8 cellular contexts compared by ENCODE assay signal in the genomic region with DNA sequence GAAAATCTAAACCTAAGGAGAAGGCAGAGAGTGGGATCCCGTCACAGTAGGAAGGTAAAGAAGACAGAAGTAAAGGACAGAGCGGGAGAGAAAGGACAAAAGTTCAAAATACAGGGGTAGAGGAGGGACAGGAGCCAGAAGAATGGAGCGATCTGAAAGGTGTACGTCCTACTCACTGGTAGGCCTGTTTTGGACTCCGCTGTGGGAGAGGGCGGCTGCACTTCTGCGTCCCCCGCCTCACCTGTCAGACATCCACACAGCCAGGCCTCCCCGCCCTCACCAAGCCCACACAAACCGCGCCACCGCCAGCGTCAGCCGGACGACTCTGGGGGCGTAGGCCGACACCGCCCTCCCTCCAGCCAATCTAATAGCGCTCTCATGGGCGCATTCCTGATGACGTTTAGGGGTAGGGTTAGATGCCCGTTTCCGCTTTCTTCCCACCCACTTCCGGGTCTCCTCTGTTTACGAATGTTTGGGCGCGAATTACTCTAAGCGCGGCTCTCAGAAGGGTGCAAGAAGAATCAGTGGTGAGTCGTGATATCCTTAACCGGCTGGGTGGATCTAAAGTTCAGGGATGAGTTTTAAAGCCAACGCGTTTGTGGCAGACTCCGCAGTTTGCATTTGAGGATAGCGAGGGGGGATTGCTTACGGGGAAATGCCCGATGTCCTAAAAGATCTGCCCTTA. TPM values are rescaled to one million over a fixed set of nuclear protein-coding genes. Genes with fewer than 3 reads are reported as not detected.
DNase-seq lines count a peak whose midpoint lies in the region; ATAC-seq and TF ChIP-seq lines count a peak whose summit lies in the region.

A gene with protein sequence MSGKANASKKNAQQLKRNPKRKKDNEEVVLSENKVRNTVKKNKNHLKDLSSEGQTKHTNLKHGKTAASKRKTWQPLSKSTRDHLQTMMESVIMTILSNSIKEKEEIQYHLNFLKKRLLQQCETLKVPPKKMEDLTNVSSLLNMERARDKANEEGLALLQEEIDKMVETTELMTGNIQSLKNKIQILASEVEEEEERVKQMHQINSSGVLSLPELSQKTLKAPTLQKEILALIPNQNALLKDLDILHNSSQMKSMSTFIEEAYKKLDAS (plus strand): TSS at position 444 of the 685 bp plus-strand sequence. CDS start 6,807 bp downstream, outside the sequence.
A gene (minus strand): TSS at position 327 of the 685 bp plus-strand sequence. CDS start 3,787 bp downstream, outside the sequence.

- no peak for TF ChIP-seq CTCF in RWPE2 (IDR thresholded peaks at IDR 0.05; ENCODE audit: poor library complexity, severe bottlenecking)
- no peak for TF ChIP-seq CTCF in natural killer cell (IDR thresholded peaks at IDR 0.05)

- H3K4me3 Mint-ChIP-seq in activated T-helper 2 cell treated with anti-CD3 and anti-CD28 coated beads, Interferon-gamma antibody, Interleukin-2, Interleukin-4, amounts not matched to agents 10 μg/mL and 5 μg/mL and 100 μg/mL, durations not matched to agents 14 hours and 24 hours and 36 hours (ENCODE audit: low read depth), result peak within 1 kb of the TSS; percentile 99
- H3K4me3 Mint-ChIP-seq in natural killer cell, result peak within 1 kb of the TSS; percentile 98

- H3K4me3 ChIP-seq in RWPE2 (ENCODE audit: severe bottlenecking), result peak within 1 kb of the TSS; percentile 69

- peak within 1 kb of the TSS; percentile 97 for H3K27ac Mint-ChIP-seq in activated T-helper 2 cell treated with anti-CD3 and anti-CD28 coated beads, Interferon-gamma antibody, Interleukin-2, Interleukin-4, amounts not matched to agents 10 μg/mL and 5 μg/mL and 100 μg/mL, durations not matched to agents 14 hours and 24 hours and 36 hours
- H3K27ac Mint-ChIP-seq in natural killer cell, result peak within 1 kb of the TSS; percentile 93 to 97

- peaks cover 36% of the 10 kb centered on the region for H3K4me1 Mint-ChIP-seq in activated T-helper 2 cell treated with anti-CD3 and anti-CD28 coated beads, Interferon-gamma antibody, Interleukin-2, Interleukin-4, amounts not matched to agents 10 μg/mL and 5 μg/mL and 100 μg/mL, durations not matched to agents 14 hours and 24 hours and 36 hours (ENCODE audit: low read depth)
- peaks cover 40 to 53% of the 10 kb centered on the region in 2 donors for H3K4me1 Mint-ChIP-seq in natural killer cell

- DNase-seq in EH (ENCODE audit: low read depth) (peak; percentile 96), H4 (ENCODE audit: low spot score) (peak; percentile 97), LoVo (ENCODE audit: low spot score) (peak; percentile 94), RWPE2 (ENCODE audit: low spot score) (peak; percentile 94), fibroblast of peridontal ligament (ENCODE audit: extremely low read depth) (peak; percentile 93), natural killer cell (peak; percentile 82)
- peak; percentile 91 for DNase-seq in activated T-helper 2 cell treated with anti-CD3 and anti-CD28 coated beads, Interferon-gamma antibody, Interleukin-2, Interleukin-4, amounts not matched to agents 10 μg/mL and 5 μg/mL and 100 μg/mL, durations not matched to agents 14 hours and 24 hours and 36 hours (ENCODE audit: low spot score)
- peak; percentile 92 for DNase-seq in stimulated activated naive CD4-positive, alpha-beta T cell treated with Interleukin-2 at 50 U/mL for 16 hours (lab: John Stamatoyannopoulos, UW)

- intact Hi-C loops in activated T-helper 2 cell treated with anti-CD3 and anti-CD28 coated beads, Interferon-gamma antibody, Interleukin-2, Interleukin-4, amounts not matched to agents 10 μg/mL and 5 μg/mL and 100 μg/mL, durations not matched to agents 14 hours and 24 hours and 36 hours (cut with micrococcal nuclease), result loop anchor here (2.0 to 5.0 kb wide), 2 partner anchors 20 to 89 kb away; a partner anchor contains a TSS
- intact Hi-C loops in natural killer cell (cut with micrococcal nuclease), result no loop called here

- H3K27me3 ChIP-seq in RWPE2 (ENCODE audit: insufficient read depth, poor library complexity, severe bottlenecking), result no peaks in the 10 kb centered on the region

- peak within 1 kb of the TSS; percentile 42 for H3K27ac ChIP-seq in RWPE2 (ENCODE audit: poor library complexity, severe bottlenecking)

- no peaks in the 10 kb centered on the region for H3K9me3 ChIP-seq in RWPE2 (ENCODE audit: severe bottlenecking)

- H3K27me3 Mint-ChIP-seq in activated T-helper 2 cell treated with anti-CD3 and anti-CD28 coated beads, Interferon-gamma antibody, Interleukin-2, Interleukin-4, amounts not matched to agents 10 μg/mL and 5 μg/mL and 100 μg/mL, durations not matched to agents 14 hours and 24 hours and 36 hours (ENCODE audit: low read depth), result no peaks in the 10 kb centered on the region
- no peaks in the 10 kb centered on the region for H3K27me3 Mint-ChIP-seq in natural killer cell (ENCODE audit: low read depth in 2 of 2)

- peaks cover 14% of the 10 kb centered on the region for H3K36me3 ChIP-seq in RWPE2 (ENCODE audit: low read depth)

- ATAC-seq in RWPE2 (ENCODE audit: low read depth) (peak; percentile 97), natural killer cell (peak; percentile 96 to 98 (median 98))

- peaks cover 12% of the 10 kb centered on the region for H3K4me1 ChIP-seq in RWPE2 (ENCODE audit: insufficient read depth, poor library complexity, severe bottlenecking)

- H3K36me3 Mint-ChIP-seq in activated T-helper 2 cell treated with anti-CD3 and anti-CD28 coated beads, Interferon-gamma antibody, Interleukin-2, Interleukin-4, amounts not matched to agents 10 μg/mL and 5 μg/mL and 100 μg/mL, durations not matched to agents 14 hours and 24 hours and 36 hours (ENCODE audit: low read depth), result peaks cover 26% of the 10 kb centered on the region
- H3K36me3 Mint-ChIP-seq in natural killer cell, result no peaks in the 10 kb centered on the region

- no peaks in the 10 kb centered on the region for H3K9me3 Mint-ChIP-seq in activated T-helper 2 cell treated with anti-CD3 and anti-CD28 coated beads, Interferon-gamma antibody, Interleukin-2, Interleukin-4, amounts not matched to agents 10 μg/mL and 5 μg/mL and 100 μg/mL, durations not matched to agents 14 hours and 24 hours and 36 hours
- H3K9me3 Mint-ChIP-seq in natural killer cell, result no peaks in the 10 kb centered on the region

RNA-seq across cellular contexts. Expression of the first gene that starts in this region (rescaled TPM):
- total RNA-seq in H4 (2014; rRNA removed; shearing (Covaris generic)), result 16.1 and 22.8 TPM in 2 replicates
- total RNA-seq in activated T-helper 2 cell treated with anti-CD3 and anti-CD28 coated beads, Interferon-gamma antibody, Interleukin-2, Interleukin-4, amounts not matched to agents 10 μg/mL and 5 μg/mL and 100 μg/mL, durations not matched to agents 14 hours and 24 hours and 36 hours, result 13.9 and 14.1 TPM in 2 replicates
- total RNA-seq in natural killer cell, result 1 to 10 TPM; 1.5 to 3.2 (median 1.6) TPM

RNA-seq across cellular contexts. Expression of the second gene that starts in this region (rescaled TPM):
- 9.9 and 11.1 TPM in 2 replicates for total RNA-seq in H4 (2014; rRNA removed; shearing (Covaris generic))
- total RNA-seq in activated T-helper 2 cell treated with anti-CD3 and anti-CD28 coated beads, Interferon-gamma antibody, Interleukin-2, Interleukin-4, amounts not matched to agents 10 μg/mL and 5 μg/mL and 100 μg/mL, durations not matched to agents 14 hours and 24 hours and 36 hours, result 13.5 and 14.3 TPM in 2 replicates
- total RNA-seq in natural killer cell, result 1 to 10 TPM; 6.0 to 7.2 (median 7.1) TPM

Comparison
In these comparisons a context has a peak if more than half of its experiments do, and no peak if none do; other contexts are left out.
1. Peak in every context shown above with its lines: DNase-seq, ATAC-seq, H3K4me3 ChIP-seq and H3K27ac ChIP-seq.